Comparison of ENCODE assay signal across 9 cellular contexts in genomic region chr5:157540124-157540523, GRCh38. TPM values are rescaled to one million over a fixed set of nuclear protein-coding genes. Genes with fewer than 3 reads are reported as not detected.
DNase-seq lines count a peak whose midpoint lies in the region; ATAC-seq and TF ChIP-seq lines count a peak whose summit lies in the region.
"Had no signal": no experiment of that assay in that cellular context is flagged by ENCODE, and none has a peak within 500 bp of the region (broad histone marks: within the 10 kb centered on the region; RNA-seq: fewer than 3 reads in every experiment).

No MANE protein-coding gene starts in this region.

- H3K36me3 ChIP-seq in heart right ventricle (peaks cover 0 to 25% (median 9%) of the 10 kb centered on the region in 9 donors), urinary bladder (ENCODE audit: insufficient read depth) (no peaks in the 10 kb centered on the region)

- intact Hi-C loops in heart right ventricle (cut with DNase I) (no loop called here), Right ventricle myocardium inferior (cut with DNase I) (no loop called here)

- POLR2A ChIA-PET in RWPE1 (lab: Yijun Ruan, JAX; ENCODE audit: low non-redundant PET), result no interaction called here

- H3K9me3 ChIP-seq in heart right ventricle, result no peaks in the 10 kb centered on the region
- H3K9me3 ChIP-seq in T-helper 17 cell (ENCODE audit: control insufficient read depth, low read length, poor library complexity, severe bottlenecking), result no peaks in the 10 kb centered on the region
- H3K9me3 ChIP-seq: BLaER1 had no signal

- peak overlapping the region; percentile 88 for H3K4me3 Mint-ChIP-seq in T-helper 17 cell

- DNase-seq in heart right ventricle (no peak), Right ventricle myocardium inferior (ENCODE audit: missing footprints) (no peak), T-helper 17 cell (no peak), iris pigment epithelial cell (ENCODE audit: low read depth) (peak; percentile 62), RWPE1 (ENCODE audit: low spot score) (no peak), NCI-H1092 (lab: John Stamatoyannopoulos, UW) (no peak)

- CTCF ChIA-PET in RWPE1 (lab: Yijun Ruan, JAX), result interaction anchor here (0.7 kb wide), 1 partner anchor 109 kb away, joined by 3 read pairs; no protein-coding TSS in a partner anchor

- H3K4me1 ChIP-seq in heart right ventricle (peaks cover 16 to 95% (median 74%) of the 10 kb centered on the region in 9 donors), urinary bladder (ENCODE audit: insufficient read depth) (no peaks in the 10 kb centered on the region)
- H3K4me1 ChIP-seq: BLaER1 had no signal

- peaks cover 72% of the 10 kb centered on the region for H3K4me1 Mint-ChIP-seq in T-helper 17 cell

- ATAC-seq in heart right ventricle (no peak), Right ventricle myocardium inferior (no peak), T-helper 17 cell (peak; percentile 20), GM18867 (IDR thresholded peaks at IDR 0.05; ENCODE audit: unreplicated experiment) (no peak)

- no peaks in the 10 kb centered on the region for H3K27me3 ChIP-seq in heart right ventricle
- H3K27me3 ChIP-seq: BLaER1 had no signal

- H3K4me3 ChIP-seq in heart right ventricle, result no peak overlapping the region
- no peak overlapping the region for H3K4me3 ChIP-seq in urinary bladder (ENCODE audit: low read depth, low read length)
- H3K4me3 ChIP-seq: BLaER1 had no signal

- peak overlapping the region in 6 of 10 donors; percentile 59 to 87 (median 68) for H3K27ac ChIP-seq in heart right ventricle
- H3K27ac ChIP-seq in urinary bladder (ENCODE audit: low read depth), result peak overlapping the region; percentile 76
- H3K27ac ChIP-seq in RWPE1, result no peak overlapping the region
- H3K27ac ChIP-seq: BLaER1 had no signal

- TF ChIP-seq CTCF in heart right ventricle (IDR thresholded peaks at IDR 0.05) (no peak), RWPE1 (conservative IDR thresholded peaks at IDR 0.05; ENCODE audit: low read depth) (no peak)

- 88 to 91% methylated on average over 2 of the region's 2 CpGs for WGBS in heart right ventricle, 2 donors
- 78% methylated on average over 2 of the region's 2 CpGs for WGBS in urinary bladder

- H3K36me3 Mint-ChIP-seq in T-helper 17 cell (ENCODE audit: low read depth), result no peaks in the 10 kb centered on the region

- H3K27ac Mint-ChIP-seq in T-helper 17 cell, result peak overlapping the region; percentile 98

- no peaks in the 10 kb centered on the region for H3K27me3 Mint-ChIP-seq in T-helper 17 cell

RNA-seq across cellular contexts. Expression of gene ADAM19, which starts 35.5 kb away (rescaled TPM):
- total RNA-seq in heart right ventricle (10 to 100 TPM in 7 of 10 donors, 1 to 10 TPM in 3; 5.5 to 49.6 (median 28.1) TPM), Right ventricle myocardium inferior (11.3 TPM), T-helper 17 cell (100 to 1,000 TPM; 130 to 140 TPM), urinary bladder (49.8 TPM)
- polyA plus RNA-seq in heart right ventricle (1 to 10 TPM; 6.4 to 8.8 TPM), urinary bladder (26.4 TPM)
